Comparison of ENCODE assay signal across 8 cellular contexts in the genomic region with DNA sequence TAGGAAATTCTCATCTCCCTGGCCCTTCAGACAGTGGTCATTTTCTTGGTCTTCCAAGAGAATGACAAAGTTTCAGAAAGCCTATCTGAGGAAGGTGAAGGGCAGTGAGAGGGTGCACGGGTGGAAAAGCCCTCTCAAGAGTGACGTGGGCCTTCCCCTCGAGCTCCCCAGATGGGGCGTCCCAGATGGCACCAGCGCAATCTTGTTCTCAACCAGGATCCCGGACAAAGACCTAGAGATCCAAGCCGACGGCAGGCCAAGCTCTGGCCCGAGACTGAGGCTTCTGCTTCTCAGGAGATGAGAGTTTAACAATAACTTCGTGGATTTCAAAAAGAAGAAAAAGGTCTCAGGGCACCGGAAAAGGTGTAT.
DNase-seq lines count a peak whose midpoint lies in the region; ATAC-seq and TF ChIP-seq lines count a peak whose summit lies in the region.

No MANE protein-coding gene starts in this region.

- no peaks in the 10 kb centered on the region for H3K27me3 ChIP-seq in rectal smooth muscle tissue (ENCODE audit: control insufficient read depth, insufficient read depth, low read length)

- no peaks in the 10 kb centered on the region for H3K36me3 ChIP-seq in rectal smooth muscle tissue (ENCODE audit: control insufficient read depth, insufficient read depth, low read length)

- CTCF ChIA-PET in RWPE1 (lab: Yijun Ruan, JAX): interaction anchor here (0.8 kb wide), 2 partner anchors 25 to 462 kb away, joined by 3 read pairs; no protein-coding TSS in a partner anchor

- DNase-seq in RWPE1 (ENCODE audit: low spot score) (no peak), fibroblast of pulmonary artery (ENCODE audit: low read depth) (no peak), DMS153 (lab: John Stamatoyannopoulos, UW) (no peak), NCI-H1105 treated with DMSO at 0.1 percent for 48 hours (lab: John Stamatoyannopoulos, UW) (no peak)
- DNase-seq in activated CD4-positive, CD25-positive, alpha-beta regulatory T cell (lab: John Stamatoyannopoulos, UW): no peak

- TF ChIP-seq CTCF in RWPE1 (conservative IDR thresholded peaks at IDR 0.05; ENCODE audit: low read depth) (no peak), fibroblast of pulmonary artery (IDR thresholded peaks at IDR 0.05; ENCODE audit: low read length, missing control alignments) (no peak)

- H3K4me1 ChIP-seq in rectal smooth muscle tissue (ENCODE audit: control insufficient read depth, insufficient read depth, low read length): peaks cover 6% of the 10 kb centered on the region

- peak overlapping the region; percentile 85 for H3K4me3 ChIP-seq in fibroblast of pulmonary artery (replicated peaks; ENCODE audit: low read depth, low read length)
- peak overlapping the region; percentile 88 for H3K4me3 ChIP-seq in rectal smooth muscle tissue (ENCODE audit: low read length)

- POLR2A ChIA-PET in RWPE1 (lab: Yijun Ruan, JAX; ENCODE audit: low non-redundant PET): interaction anchor here (1.0 to 1.1 kb wide), 2 partner anchors 150 to 316 kb away, joined by 4 to 5 read pairs; a partner anchor contains a TSS

- ATAC-seq in GM18907 (IDR thresholded peaks at IDR 0.05; ENCODE audit: unreplicated experiment) (peak; percentile 3), GM18498 (IDR thresholded peaks at IDR 0.05; ENCODE audit: unreplicated experiment) (no peak)

- peak overlapping the region; percentile 90 for H3K27ac ChIP-seq in RWPE1
- H3K27ac ChIP-seq in rectal smooth muscle tissue (ENCODE audit: low read depth, low read length): peak overlapping the region; percentile 94

- H3K9ac ChIP-seq in rectal smooth muscle tissue (ENCODE audit: low read length): peak overlapping the region; percentile 47
